Comparison of ENCODE assay signal across 8 cellular contexts in genomic region chr6:111552241-111552744, GRCh38. TPM values are rescaled to one million over a fixed set of nuclear protein-coding genes. Genes with fewer than 3 reads are reported as not detected.
DNase-seq lines count a peak whose midpoint lies in the region; ATAC-seq and TF ChIP-seq lines count a peak whose summit lies in the region.

No MANE protein-coding gene starts in this region.

- H4K8ac ChIP-seq in IMR-90 (ENCODE audit: low read depth in 2 of 2, low read length in 2 of 2) = peak overlapping the region; percentile 63 to 76

- H4K91ac ChIP-seq in IMR-90 (ENCODE audit: insufficient read depth, low read depth, low read length) = peak overlapping the region; percentile 76

- H3K4ac ChIP-seq in IMR-90 (ENCODE audit: low read depth, low read length) = peak overlapping the region; percentile 88

- H4K5ac ChIP-seq in IMR-90 (ENCODE audit: low read depth, low read length) = peak overlapping the region; percentile 34

- intact Hi-C loops in A673 (cut with micrococcal nuclease; ENCODE audit: unreplicated experiment) (no loop called here), IMR-90 (cut with micrococcal nuclease) (loop anchor here (2.0 kb wide), 1 partner anchor 53 kb away; the partner anchor contains the start of gene TRAF3IP2), left ventricle myocardium inferior (cut with micrococcal nuclease) (loop anchor here (10.0 kb wide), 1 partner anchor 67 kb away; the partner anchor contains the start of gene REV3L), psoas muscle (cut with DNase I) (loop anchor here (1.0 to 10.0 kb wide), 3 partner anchors 65 to 93 kb away; no protein-coding TSS in a partner anchor)

- peak overlapping the region; percentile 41 for H3K4me2 ChIP-seq in IMR-90 (ENCODE audit: low read depth, low read length)

- H3K23ac ChIP-seq in IMR-90 (ENCODE audit: low read depth, low read length) = peak overlapping the region; percentile 83

- H3K9me3 ChIP-seq in A673 (ENCODE audit: low read depth, low read length, poor library complexity, severe bottlenecking) (no peaks in the 10 kb centered on the region), IMR-90 (ENCODE audit: control insufficient read depth, insufficient read depth, low read length) (no peaks in the 10 kb centered on the region), adipocyte (ENCODE audit: control insufficient read depth, low read length) (no peaks in the 10 kb centered on the region), left ventricle myocardium inferior (replicated peaks) (no peaks in the 10 kb centered on the region), psoas muscle (no peaks in the 10 kb centered on the region)

- no TSS peak for BruUV-seq in A673 (replicated peaks; lab: Mats Ljungman, UMichigan)
- no TSS peak for BruUV-seq in IMR-90 (replicated peaks; lab: Mats Ljungman, UMichigan)

- TF ChIP-seq POLR2A in IMR-90 (IDR thresholded peaks at IDR 0.05; ENCODE audit: low read depth, low read length) = no peak

- peak overlapping the region; percentile 89 for H2BK20ac ChIP-seq in IMR-90 (ENCODE audit: low read depth, low read length)

- in situ Hi-C loops in IMR-90 (cut with MboI; ENCODE audit: low sequenced_read_pairs) = no loop called here

- peak overlapping the region; percentile 93 for H2BK120ac ChIP-seq in IMR-90 (ENCODE audit: low read depth, low read length)

- peaks cover 49% of the 10 kb centered on the region for H3K4me1 ChIP-seq in A673 (ENCODE audit: insufficient read depth, low read length, poor library complexity, severe bottlenecking)
- H3K4me1 ChIP-seq in IMR-90 (ENCODE audit: control insufficient read depth, insufficient read depth, low read length) = peaks cover 20% of the 10 kb centered on the region
- peaks cover 52% of the 10 kb centered on the region for H3K4me1 ChIP-seq in adipocyte (ENCODE audit: control insufficient read depth, insufficient read depth, low read length)
- H3K4me1 ChIP-seq in left ventricle myocardium inferior = peaks cover 55% of the 10 kb centered on the region
- H3K4me1 ChIP-seq in psoas muscle = peaks cover 56% of the 10 kb centered on the region

- H3K4me3 ChIP-seq in A673 (ENCODE audit: low read depth, low read length, poor library complexity, severe bottlenecking) = no peak overlapping the region
- H3K4me3 ChIP-seq in IMR-90 (ENCODE audit: insufficient read depth, low read depth, low read length) = no peak overlapping the region
- H3K4me3 ChIP-seq in adipocyte (ENCODE audit: low read length) = no peak overlapping the region
- peak overlapping the region; percentile 27 for H3K4me3 ChIP-seq in left ventricle myocardium inferior
- peak overlapping the region; percentile 23 for H3K4me3 ChIP-seq in psoas muscle

- H3K9ac ChIP-seq in IMR-90 (ENCODE audit: low read depth, low read length) (peak overlapping the region; percentile 8; the same call in 1 of the 2 replicates), adipocyte (ENCODE audit: low read length) (peak overlapping the region; percentile 81)

- peak overlapping the region; percentile 66 for H2BK5ac ChIP-seq in IMR-90 (ENCODE audit: low read depth, low read length, poor library complexity, severe bottlenecking)

- H2BK15ac ChIP-seq in IMR-90 (ENCODE audit: low read depth, low read length) = peak overlapping the region; percentile 71

- H2AK5ac ChIP-seq in IMR-90 (ENCODE audit: low read depth, low read length) = peak overlapping the region; percentile 86

- CTCF ChIA-PET in A673 (lab: Charles Lee) (no interaction called here), IMR-90 (lab: Yijun Ruan, JAX) (interaction anchor here (0.8 kb wide), 1 partner anchor 13 kb away, joined by 4 read pairs; no protein-coding TSS in a partner anchor)

- no peaks in the 10 kb centered on the region for H4K20me1 ChIP-seq in IMR-90 (ENCODE audit: insufficient read depth, low read length)

- dilution Hi-C loops in IMR-90 (cut with HindIII; ENCODE audit: low sequenced_read_pairs, unreplicated experiment) = no loop called here

- peak; percentile 22; the same call in 1 of the 2 replicates for TF ChIP-seq RAD21 in IMR-90 (IDR thresholded peaks at IDR 0.05; ENCODE audit: low read length)

- peak overlapping the region; percentile 67 for H3K18ac ChIP-seq in IMR-90 (ENCODE audit: low read depth, low read length)

- H2AFZ ChIP-seq in IMR-90 (replicated peaks; ENCODE audit: low read length, poor library complexity) = peak overlapping the region; percentile 83

- peaks cover 22 to 49% of the 10 kb centered on the region in 2 experiments for H3K79me1 ChIP-seq in IMR-90 (ENCODE audit: low read depth in 1 of 2, low read length in 2 of 2)

- H3K14ac ChIP-seq in IMR-90 (replicated peaks; ENCODE audit: low read depth, low read length) = peak overlapping the region; percentile 70

- peak; percentile 87 for DNase-seq in A673 (ENCODE audit: low spot score)
- peak; percentile 98 for DNase-seq in IMR-90
- peak; percentile 98 for DNase-seq in adipocyte (ENCODE audit: low read depth)
- DNase-seq in left ventricle myocardium inferior = peak; percentile 61
- DNase-seq in psoas muscle = peak; percentile 64 to 86
- DNase-seq in DMS153 (lab: John Stamatoyannopoulos, UW) = no peak
- no peak for DNase-seq in mesenteric fat pad (ENCODE audit: low spot score)

- H3K27me3 ChIP-seq in A673 (replicated peaks; ENCODE audit: insufficient read depth, low read depth, low read length, poor library complexity) (no peaks in the 10 kb centered on the region), IMR-90 (ENCODE audit: control insufficient read depth, insufficient read depth, low read length) (no peaks in the 10 kb centered on the region), adipocyte (replicated peaks; ENCODE audit: control insufficient read depth, insufficient read depth, low read length) (no peaks in the 10 kb centered on the region), left ventricle myocardium inferior (ENCODE audit: low read depth) (no peaks in the 10 kb centered on the region), psoas muscle (ENCODE audit: insufficient read depth in 3 of 3, low read length in 2 of 3) (no peaks in the 10 kb centered on the region)

- POLR2A ChIA-PET in A673 (lab: Charles Lee; ENCODE audit: low non-redundant PET) = no interaction called here
- POLR2A ChIA-PET in IMR-90 (lab: Charles Lee; ENCODE audit: unreplicated experiment) = no interaction called here

- ATAC-seq in IMR-90 (ENCODE audit: low read depth) (peak; percentile 87), psoas muscle (peak; percentile 92 to 93 (median 93)), HG03097 (IDR thresholded peaks at IDR 0.05; ENCODE audit: low FRiP score, unreplicated experiment) (no peak)

- TF ChIP-seq CTCF in A673 (conservative IDR thresholded peaks at IDR 0.05; ENCODE audit: low read depth, low read length) = no peak
- TF ChIP-seq CTCF in IMR-90 (conservative IDR thresholded peaks at IDR 0.05; ENCODE audit: low read depth, low read length) = no peak
- no peak for TF ChIP-seq CTCF in left ventricle myocardium inferior (IDR thresholded peaks at IDR 0.05; ENCODE audit: borderline replicate concordance)
- TF ChIP-seq CTCF in psoas muscle (IDR thresholded peaks at IDR 0.05) = no peak

- 0% methylated on average over 1 of the region's 11 CpGs; no CpG with 5 or more reads in 1 of the 2 experiments for WGBS in IMR-90 (ENCODE audit: extremely low coverage in 2 of 2, insufficient read length in 1 of 2), 2 experiments
- 1 to 6% (median 4%) methylated on average over 11 of the region's 11 CpGs for WGBS in psoas muscle, 3 donors

- H3K9me1 ChIP-seq in IMR-90 (ENCODE audit: insufficient read depth, low read length) = peaks cover 27% of the 10 kb centered on the region

- peak overlapping the region; percentile 69 for H3K27ac ChIP-seq in A673 (ENCODE audit: low read depth, low read length, poor library complexity, severe bottlenecking)
- H3K27ac ChIP-seq in IMR-90 (ENCODE audit: insufficient read depth, low read length) = peak overlapping the region; percentile 72
- H3K27ac ChIP-seq in left ventricle myocardium inferior (replicated peaks) = peak overlapping the region; percentile 78
- H3K27ac ChIP-seq in psoas muscle = peak overlapping the region; percentile 88

- H3K56ac ChIP-seq in IMR-90 (ENCODE audit: extremely low read depth, insufficient read depth, low read length) = peak overlapping the region; percentile 19; the same call in 1 of the 2 replicates

- H2AK9ac ChIP-seq in IMR-90 (replicated peaks; ENCODE audit: low read depth, low read length, poor library complexity) = peak overlapping the region; percentile 26

- no peaks in the 10 kb centered on the region for H3K36me3 ChIP-seq in A673 (ENCODE audit: insufficient read depth, low read length, poor library complexity, severe bottlenecking)
- no peaks in the 10 kb centered on the region for H3K36me3 ChIP-seq in IMR-90 (ENCODE audit: control insufficient read depth, insufficient read depth, low read length)
- H3K36me3 ChIP-seq in adipocyte (ENCODE audit: control insufficient read depth, insufficient read depth, low read length, severe bottlenecking) = peaks cover 2% of the 10 kb centered on the region
- H3K36me3 ChIP-seq in left ventricle myocardium inferior = no peaks in the 10 kb centered on the region
- H3K36me3 ChIP-seq in psoas muscle (ENCODE audit: insufficient read depth in 1 of 2, low read depth in 1 of 2) = no peaks in the 10 kb centered on the region

TF ChIP-seq in IMR-90, 13 proteins besides CTCF, POLR2A, EP300 and RAD21 (continues in another document):
- 0 out of 2 replicates have a peak, but pooled peaks have one; percentile 5 for TF ChIP-seq SMC3 (IDR thresholded peaks at IDR 0.05; ENCODE audit: low read depth, low read length)
- TF ChIP-seq, protein P1, sequence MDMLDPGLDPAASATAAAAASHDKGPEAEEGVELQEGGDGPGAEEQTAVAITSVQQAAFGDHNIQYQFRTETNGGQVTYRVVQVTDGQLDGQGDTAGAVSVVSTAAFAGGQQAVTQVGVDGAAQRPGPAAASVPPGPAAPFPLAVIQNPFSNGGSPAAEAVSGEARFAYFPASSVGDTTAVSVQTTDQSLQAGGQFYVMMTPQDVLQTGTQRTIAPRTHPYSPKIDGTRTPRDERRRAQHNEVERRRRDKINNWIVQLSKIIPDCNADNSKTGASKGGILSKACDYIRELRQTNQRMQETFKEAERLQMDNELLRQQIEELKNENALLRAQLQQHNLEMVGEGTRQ (IDR thresholded peaks at IDR 0.05; ENCODE audit: low read depth, low read length) = no peak
- TF ChIP-seq MAFK (IDR thresholded peaks at IDR 0.05; ENCODE audit: low read depth, low read length) = peak; percentile 42; the same call in 1 of the 2 replicates
- no peak for TF ChIP-seq NFE2L2 (IDR thresholded peaks at IDR 0.05; ENCODE audit: low read depth, low read length)
- TF ChIP-seq BHLHE40 (IDR thresholded peaks at IDR 0.05; ENCODE audit: low read depth, low read length) = peak; percentile 60; the same call in 1 of the 2 replicates
- peak; percentile 77; the same call in 1 of the 2 replicates for TF ChIP-seq MXI1 (IDR thresholded peaks at IDR 0.05; ENCODE audit: borderline replicate concordance, low read depth, low read length)

RNA-seq across cellular contexts. Expression of gene TRAF3IP2, which starts 53.4 kb away (rescaled TPM):
- total RNA-seq in A673 (2021) = 7.8 and 9.8 TPM in 2 replicates
- total RNA-seq in IMR-90 (2012; rRNA removed) = 11.7 and 15.2 TPM in 2 replicates
- polyA plus RNA-seq in IMR-90 (2012; rRNA removed) = 12.8 and 14.9 TPM in 2 replicates
- 12.6 and 14.2 TPM in 2 replicates for polyA plus RNA-seq in IMR-90 (2012; cell fraction: cytosol; rRNA removed)
- 8.7 and 9.4 TPM in 2 replicates for polyA plus RNA-seq in IMR-90 (2012; cell fraction: nucleus; rRNA removed; ENCODE audit: low replicate concordance)
- 10.6 TPM for total RNA-seq in left ventricle myocardium inferior
- 10 to 100 TPM; 17.1 to 49.3 (median 19.5) TPM for total RNA-seq in psoas muscle
- 10 to 100 TPM in 2 of 3 donors, 1 to 10 TPM in 1; 7.9 to 46.5 (median 11.6) TPM for polyA plus RNA-seq in psoas muscle
- 29.9 TPM for total RNA-seq in mesenteric fat pad

Comparison
In these comparisons a context has a peak if more than half of its experiments do, and no peak if none do; other contexts are left out.
1. DNase-seq: peak in A673 (single experiment), IMR-90 (single experiment), adipocyte (single experiment), left ventricle myocardium inferior (single experiment) and psoas muscle (2 of 2); none in DMS153 (single experiment) and mesenteric fat pad (single experiment).
2. H3K4me3 ChIP-seq: peak in left ventricle myocardium inferior (single experiment) and psoas muscle (single experiment); none in A673 (single experiment), IMR-90 (single experiment) and adipocyte (single experiment).
3. Peak in every context shown above with its lines, with median percentiles within 50 percentile points of each other: H3K27ac ChIP-seq.